21 cellular contexts compared by ENCODE assay signal in genomic region chr13:99809931-99810330, GRCh38.
DNase-seq lines count a peak whose midpoint lies in the region; ATAC-seq, FAIRE-seq and TF ChIP-seq lines count a peak whose summit lies in the region.
"Had no signal": no experiment of that assay in that cellular context is flagged by ENCODE, and none has a peak within 500 bp of the region (broad histone marks: within the 10 kb centered on the region; RNA-seq: fewer than 3 reads in every experiment).

No MANE protein-coding gene starts in this region.

- in situ Hi-C loops in HepG2 (cut with HindIII; ENCODE audit: extremely low pct_ligation_motif_present, low pct_unique_long_range_greater_than_20kb): no loop called here

- TF ChIP-seq POLR2A in HepG2 (IDR thresholded peaks at IDR 0.05; ENCODE audit: insufficient read depth in 1 of 2, low read depth in 2 of 2, low read length in 2 of 2): no peak
- no peak for TF ChIP-seq POLR2A in thyroid gland (IDR thresholded peaks at IDR 0.05)

- DNase-seq in epithelial cell of proximal tubule (ENCODE audit: low read depth) (peak; percentile 58), HepG2 (ENCODE audit: low spot score) (peak; percentile 32), thyroid gland (no peak), Right ventricle myocardium inferior (ENCODE audit: missing footprints) (no peak), NCI-H446 treated with DMSO at 0.1 percent for 48 hours (lab: John Stamatoyannopoulos, UW) (no peak), SHP77 treated with DMSO at 0.1 percent for 48 hours (lab: John Stamatoyannopoulos, UW) (no peak)
- DNase-seq: 8988T; BE2C; Calu3; CD4-positive, alpha-beta T cell; Karpas-422; NCI-H1417 treated with DMSO at 0.1 percent for 48 hours; NCI-H1930; NCI-H226; NCI-H524 treated with DMSO at 0.1 percent for 48 hours; PC-9 had no signal

- H3K4me2 ChIP-seq in HepG2 (ENCODE audit: low read depth, low read length): no peak overlapping the region
- H3K4me2 ChIP-seq: PC-9 had no signal

- 39% methylated on average over 4 of the region's 4 CpGs for WGBS in HepG2 (ENCODE audit: low lambda C conversion rate)
- WGBS in thyroid gland, 2 donors: 86 to 87% methylated on average over 4 of the region's 4 CpGs

- H3K4me1 ChIP-seq in HepG2 (ENCODE audit: insufficient read depth, low read length) (peaks cover 8% of the 10 kb centered on the region; the same call in 1 of the 2 replicates), thyroid gland (no peaks in the 10 kb centered on the region)
- H3K4me1 ChIP-seq: BE2C had no signal

- POLR2A ChIA-PET in HepG2 (lab: Yijun Ruan, JAX): no interaction called here

- TF ChIP-seq CTCF in 22Rv1 (IDR thresholded peaks at IDR 0.05) (no peak), epithelial cell of proximal tubule (conservative IDR thresholded peaks at IDR 0.05; ENCODE audit: low read depth, low read length) (no peak), HepG2 (CRISPR knock-in tag; IDR thresholded peaks at IDR 0.05) (no peak), thyroid gland (IDR thresholded peaks at IDR 0.05) (no peak)

- FAIRE-seq in HepG2 (lab: Jason Lieb, UNC): no peak
- FAIRE-seq: GM12891, H54 had no signal

- no peak overlapping the region for H3K9ac ChIP-seq in HepG2 (ENCODE audit: insufficient read depth, low read depth, low read length)

- H3K79me2 ChIP-seq in HepG2 (ENCODE audit: insufficient read depth, low read length): no peaks in the 10 kb centered on the region

- H3K4me3 ChIP-seq in epithelial cell of proximal tubule (ENCODE audit: low read depth, low read length) (no peak overlapping the region), HepG2 (replicated peaks in 1 of 3; ENCODE audit: insufficient read depth in 1 of 3, low read depth in 2 of 3, low read length in 3 of 3) (no peak overlapping the region), thyroid gland (replicated peaks in 1 of 3) (no peak overlapping the region)
- H3K4me3 ChIP-seq: PC-9 had no signal

- CTCF ChIA-PET in HepG2 (lab: Yijun Ruan, JAX; ENCODE audit: low intra/inter-chr PET ratio, low total read pairs): no interaction called here

- H2AFZ ChIP-seq in HepG2 (ENCODE audit: low read length): no peak overlapping the region
- H2AFZ ChIP-seq: PC-9 had no signal

- H3K36me3 ChIP-seq in HepG2 (replicated peaks in 1 of 2; ENCODE audit: control insufficient read depth in 1 of 2, insufficient read depth in 2 of 2, low read length in 2 of 2): no peaks in the 10 kb centered on the region
- H3K36me3 ChIP-seq in thyroid gland: no peaks in the 10 kb centered on the region
- H3K36me3 ChIP-seq: BE2C had no signal

- intact Hi-C loops in HepG2 (cut with micrococcal nuclease; ENCODE audit: unreplicated experiment): no loop called here
- intact Hi-C loops in thyroid gland (cut with DNase I): no loop called here
- intact Hi-C loops in Right ventricle myocardium inferior (cut with DNase I): no loop called here

- TF ChIP-seq EP300 in HepG2 (IDR thresholded peaks at IDR 0.05; ENCODE audit: low read depth in 2 of 2, low read length in 2 of 2) (no peak), HepG2 (CRISPR knock-in tag; IDR thresholded peaks at IDR 0.05; ENCODE audit: borderline replicate concordance) (no peak)

- H3K27ac ChIP-seq in 22Rv1 (peak overlapping the region; percentile 59), HepG2 (ENCODE audit: extremely low read length, insufficient read depth, low read length) (no peak overlapping the region), thyroid gland (no peak overlapping the region)
- H3K27ac ChIP-seq: HL-60, PC-9 had no signal

- BruUV-seq in HepG2 (replicated peaks; lab: Mats Ljungman, UMichigan): no TSS peak

- ATAC-seq in GM19463 (IDR thresholded peaks at IDR 0.05; ENCODE audit: unreplicated experiment) (peak; percentile 45), HepG2 (peak; percentile 82), Right ventricle myocardium inferior (no peak)

- no peaks in the 10 kb centered on the region for H4K20me1 ChIP-seq in HepG2 (ENCODE audit: insufficient read depth, low read length)

- no peak for TF ChIP-seq RAD21 in HepG2 (CRISPR knock-in tag; IDR thresholded peaks at IDR 0.05)

- H3K9me3 ChIP-seq in HepG2 (ENCODE audit: low read length) (no peaks in the 10 kb centered on the region), thyroid gland (no peaks in the 10 kb centered on the region)
- H3K9me3 ChIP-seq: BE2C had no signal

- H3K27me3 ChIP-seq in HepG2 (ENCODE audit: control insufficient read depth in 1 of 2, insufficient read depth in 2 of 2, low read length in 2 of 2): no peaks in the 10 kb centered on the region
- H3K27me3 ChIP-seq in thyroid gland: no peaks in the 10 kb centered on the region
- H3K27me3 ChIP-seq: BE2C had no signal

TF ChIP-seq in HepG2, 621 proteins besides CTCF, POLR2A, EP300 and RAD21:
- TF ChIP-seq CEBPB (IDR thresholded peaks at IDR 0.05; ENCODE audit: borderline replicate concordance, low read depth, low read length) (0 out of 2 replicates have a peak, but pooled peaks have one; percentile 33), ZNF615 (CRISPR knock-in tag; IDR thresholded peaks at IDR 0.05; ENCODE audit: borderline replicate concordance) (no peak), HNF1A (IDR thresholded peaks at IDR 0.05; ENCODE audit: low read depth) (0 out of 2 replicates have a peak, but pooled peaks have one; percentile 30), HNF1A (CRISPR knock-in tag; IDR thresholded peaks at IDR 0.05; ENCODE audit: borderline replicate concordance) (no peak), CEBPG (CRISPR knock-in tag; IDR thresholded peaks at IDR 0.05) (0 out of 2 replicates have a peak, but pooled peaks have one; percentile 6), BORCS8-MEF2B (CRISPR knock-in tag; IDR thresholded peaks at IDR 0.05) (no peak), ZC3H4 (CRISPR knock-in tag; IDR thresholded peaks at IDR 0.05; ENCODE audit: borderline replicate concordance) (no peak), ZNF7 (CRISPR knock-in tag; IDR thresholded peaks at IDR 0.05) (0 out of 2 replicates have a peak, but pooled peaks have one; percentile 26)

Comparison
In these comparisons a context has a peak if more than half of its experiments do, and no peak if none do; other contexts are left out.
1. DNase-seq: peak in epithelial cell of proximal tubule (single experiment) and HepG2 (single experiment); none in thyroid gland (0 of 2), Right ventricle myocardium inferior (single experiment), NCI-H446 treated with DMSO at 0.1 percent for 48 hours (single experiment) and SHP77 treated with DMSO at 0.1 percent for 48 hours (single experiment).